ENCODE assay signal across 8 cellular contexts in genomic region chr2:218322756-218323525, GRCh38. TPM values are rescaled to one million over a fixed set of nuclear protein-coding genes. Genes with fewer than 3 reads are reported as not detected.
DNase-seq lines count a peak whose midpoint lies in the region; ATAC-seq lines count a peak whose summit lies in the region.

No MANE protein-coding gene starts in this region.

- ATAC-seq in GM19025 (IDR thresholded peaks at IDR 0.05; ENCODE audit: low read depth, unreplicated experiment): peak; percentile 85
- peak; percentile 67 for ATAC-seq in HG03280 (IDR thresholded peaks at IDR 0.05; ENCODE audit: unreplicated experiment)

- peak; percentile 86 for DNase-seq in AG20443 (ENCODE audit: low spot score)
- DNase-seq in NCI-H460 (ENCODE audit: extremely low read depth, low read depth): peak; percentile 53
- DNase-seq in activated CD4-positive, alpha-beta T cell treated with anti-CD3 and anti-CD28 coated beads, Interleukin-2, amount 50 U/mL, for 4 hours: peak; percentile 17 to 22
- DNase-seq in effector CD4-positive, alpha-beta T cell: peak; percentile 21
- peak; percentile 90 to 93 for DNase-seq in lung microvascular endothelial cell (ENCODE audit: low read depth in 2 of 2)
- DNase-seq in stimulated activated CD4-positive, alpha-beta T cell treated with anti-CD3 and anti-CD28 coated beads, TNF-alpha, amount 100 ng/mL, for 4 hours (ENCODE audit: low read depth in 3 of 3): peak; percentile 10 to 42 (median 15)

RNA-seq across cellular contexts. Expression of gene TMBIM1, which starts 30.6 kb away (rescaled TPM):
- total RNA-seq in NCI-H460 (2014; rRNA removed; shearing (Covaris generic)): 107 and 124 TPM in 2 replicates
- polyA plus RNA-seq in NCI-H460 (2014; cell fraction: nucleus; rRNA removed): 81.1 and 83.9 TPM in 2 replicates
- 109 and 180 TPM in 2 replicates for total RNA-seq in lung microvascular endothelial cell

RNA-seq across cellular contexts. Expression of gene CATIP, which starts 33.7 kb away (rescaled TPM):
- 0.59 TPM in 1 of 2 replicates, not detected in the other for total RNA-seq in NCI-H460 (2014; rRNA removed; shearing (Covaris generic))
- polyA plus RNA-seq in NCI-H460 (2014; cell fraction: nucleus; rRNA removed): 0.25 and 2.2 TPM in 2 replicates
- total RNA-seq in lung microvascular endothelial cell: not detected in 2 replicates

RNA-seq across cellular contexts. Expression of gene PNKD, which starts 52.6 kb away (rescaled TPM):
- 21.6 and 28.4 TPM in 2 replicates for total RNA-seq in NCI-H460 (2014; rRNA removed; shearing (Covaris generic))
- polyA plus RNA-seq in NCI-H460 (2014; cell fraction: nucleus; rRNA removed): 46.5 and 57.3 TPM in 2 replicates
- total RNA-seq in lung microvascular endothelial cell: 19.2 and 20.0 TPM in 2 replicates

RNA-seq across cellular contexts. Expression of gene AAMP, which starts 53.0 kb away (rescaled TPM):
- 115 and 122 TPM in 2 replicates for total RNA-seq in NCI-H460 (2014; rRNA removed; shearing (Covaris generic))
- polyA plus RNA-seq in NCI-H460 (2014; cell fraction: nucleus; rRNA removed): 178 and 182 TPM in 2 replicates
- 111 and 116 TPM in 2 replicates for total RNA-seq in lung microvascular endothelial cell

RNA-seq across cellular contexts. Expression of gene SLC11A1, which starts 59.1 kb away (rescaled TPM):
- total RNA-seq in NCI-H460 (2014; rRNA removed; shearing (Covaris generic)): 0.32 and 1.2 TPM in 2 replicates
- polyA plus RNA-seq in NCI-H460 (2014; cell fraction: nucleus; rRNA removed): 0.53 and 0.92 TPM in 2 replicates
- total RNA-seq in lung microvascular endothelial cell: under 0.01 and 0.20 TPM in 2 replicates

Comparison
In these comparisons a context has a peak if more than half of its experiments do, and no peak if none do; other contexts are left out.
1. Peak in every context shown above with its lines: DNase-seq and ATAC-seq.
2. DNase-seq: peak in every context shown above with its lines; median percentile 92 in lung microvascular endothelial cell; 86 in AG20443; 53 in NCI-H460; 21 in effector CD4-positive, alpha-beta T cell; 20 in activated CD4-positive, alpha-beta T cell treated with anti-CD3 and anti-CD28 coated beads, Interleukin-2, amount 50 U/mL, for 4 hours; 15 in stimulated activated CD4-positive, alpha-beta T cell treated with anti-CD3 and anti-CD28 coated beads, TNF-alpha, amount 100 ng/mL, for 4 hours.